ENCODE assay signal across 21 cellular contexts in genomic region chr7:157494506-157495176, GRCh38.
DNase-seq lines count a peak whose midpoint lies in the region; ATAC-seq and TF ChIP-seq lines count a peak whose summit lies in the region.
"Had no signal": no experiment of that assay in that cellular context is flagged by ENCODE, and none has a peak within 500 bp of the region (broad histone marks: within the 10 kb centered on the region; RNA-seq: fewer than 3 reads in every experiment).

No MANE protein-coding gene starts in this region.

- no peak for TF ChIP-seq CTCF in coronary artery (IDR thresholded peaks at IDR 0.05)

- no peak for ATAC-seq in stimulated activated naive CD8-positive, alpha-beta T cell treated with anti-CD3 and anti-CD28 coated beads, Interleukin-15, amount 100 ng/mL, for 72 hours
- ATAC-seq: left lung; naive thymus-derived CD8-positive, alpha-beta T cell; pancreas had no signal

- H3K27ac Mint-ChIP-seq in activated CD4-positive, alpha-beta T cell treated with anti-CD3 and anti-CD28 coated beads, Interleukin-2, amount 10 ng/mL, durations not matched to agents 24 days and 14 days = no peak overlapping the region
- no peak overlapping the region for H3K27ac Mint-ChIP-seq in stimulated activated naive CD8-positive, alpha-beta T cell treated with anti-CD3 and anti-CD28 coated beads, Interleukin-15, amount 100 ng/mL, for 72 hours
- H3K27ac Mint-ChIP-seq: endodermal cell had no signal

- H3K4me1 Mint-ChIP-seq in activated CD4-positive, alpha-beta T cell treated with anti-CD3 and anti-CD28 coated beads, Interleukin-2, amount 10 ng/mL, durations not matched to agents 24 days and 14 days = peaks cover 40% of the 10 kb centered on the region
- H3K4me1 Mint-ChIP-seq in stimulated activated naive CD8-positive, alpha-beta T cell treated with anti-CD3 and anti-CD28 coated beads, Interleukin-15, amount 100 ng/mL, for 72 hours = peaks cover 59% of the 10 kb centered on the region
- H3K4me1 Mint-ChIP-seq: endodermal cell had no signal

- intact Hi-C loops in activated CD4-positive, alpha-beta T cell treated with anti-CD3 and anti-CD28 coated beads, Interleukin-2, amount 10 ng/mL, durations not matched to agents 24 days and 14 days (cut with micrococcal nuclease) = loop anchor here (5.0 to 10.0 kb wide), 2 partner anchors 78 to 190 kb away; no protein-coding TSS in a partner anchor

- no peak overlapping the region for H3K27ac ChIP-seq in coronary artery
- H3K27ac ChIP-seq: breast epithelium, esophagus squamous epithelium, left lung, pancreas, uterus had no signal

- DNase-seq in activated CD4-positive, alpha-beta T cell treated with anti-CD3 and anti-CD28 coated beads, Interleukin-2, amount 10 ng/mL, durations not matched to agents 24 days and 14 days = no peak
- DNase-seq in activated CD4-positive, alpha-beta T cell treated with anti-CD3 and anti-CD28 coated beads, Interleukin-2, amount 50 U/mL, for 4 hours = no peak
- peak; percentile 13 to 17 for DNase-seq in stimulated activated CD4-positive, alpha-beta T cell treated with anti-CD3 and anti-CD28 coated beads, Interleukin-2, amount 100 ng/mL, for 24 hours
- no peak for DNase-seq in stimulated activated CD4-positive, alpha-beta T cell treated with anti-CD3 and anti-CD28 coated beads, Interleukin-4, amount 100 ng/mL, for 1 hour
- DNase-seq in coronary artery (ENCODE audit: low spot score) (peak; percentile 60), AML-193 (lab: John Stamatoyannopoulos, UW) (no peak), LoVo (ENCODE audit: low spot score) (no peak)
- no peak for DNase-seq in stimulated activated naive CD8-positive, alpha-beta T cell treated with anti-CD3 and anti-CD28 coated beads, Interleukin-15, amount 100 ng/mL, for 72 hours
- DNase-seq: activated gamma-delta T cell treated with Interleukin-2 at 50 U/mL for 16 hours; amniotic stem cell; DMS53; endodermal cell; esophagus squamous epithelium; left lung; naive thymus-derived CD8-positive, alpha-beta T cell; NCI-H1092; NCI-H187 treated with DMSO at 0.1 percent for 48 hours; NCI-H526 treated with DMSO at 0.1 percent for 48 hours; pancreas had no signal

- H3K9me3 Mint-ChIP-seq in activated CD4-positive, alpha-beta T cell treated with anti-CD3 and anti-CD28 coated beads, Interleukin-2, amount 10 ng/mL, durations not matched to agents 24 days and 14 days = peaks cover 10% of the 10 kb centered on the region
- H3K9me3 Mint-ChIP-seq in stimulated activated naive CD8-positive, alpha-beta T cell treated with anti-CD3 and anti-CD28 coated beads, Interleukin-15, amount 100 ng/mL, for 72 hours = peaks cover 7 to 8% of the 10 kb centered on the region in 2 donors

- peaks cover 26% of the 10 kb centered on the region for H3K27me3 Mint-ChIP-seq in activated CD4-positive, alpha-beta T cell treated with anti-CD3 and anti-CD28 coated beads, Interleukin-2, amount 10 ng/mL, durations not matched to agents 24 days and 14 days
- H3K27me3 Mint-ChIP-seq in stimulated activated naive CD8-positive, alpha-beta T cell treated with anti-CD3 and anti-CD28 coated beads, Interleukin-15, amount 100 ng/mL, for 72 hours = peaks cover 33% of the 10 kb centered on the region

- no peak overlapping the region for H3K4me3 ChIP-seq in coronary artery
- H3K4me3 ChIP-seq: breast epithelium, esophagus squamous epithelium, left lung, pancreas, uterus had no signal

- H3K36me3 Mint-ChIP-seq in activated CD4-positive, alpha-beta T cell treated with anti-CD3 and anti-CD28 coated beads, Interleukin-2, amount 10 ng/mL, durations not matched to agents 24 days and 14 days (ENCODE audit: low read depth) = peaks cover 10% of the 10 kb centered on the region

- H3K4me3 Mint-ChIP-seq in activated CD4-positive, alpha-beta T cell treated with anti-CD3 and anti-CD28 coated beads, Interleukin-2, amount 10 ng/mL, durations not matched to agents 24 days and 14 days = peak overlapping the region; percentile 20
- H3K4me3 Mint-ChIP-seq in stimulated activated naive CD8-positive, alpha-beta T cell treated with anti-CD3 and anti-CD28 coated beads, Interleukin-15, amount 100 ng/mL, for 72 hours = peak overlapping the region; percentile 29 to 54
- H3K4me3 Mint-ChIP-seq: endodermal cell; naive thymus-derived CD8-positive, alpha-beta T cell had no signal

Comparison
In these comparisons a context has a peak if more than half of its experiments do, and no peak if none do; other contexts are left out.
1. DNase-seq: peak in stimulated activated CD4-positive, alpha-beta T cell treated with anti-CD3 and anti-CD28 coated beads, Interleukin-2, amount 100 ng/mL, for 24 hours (2 of 2) and coronary artery (single experiment); none in activated CD4-positive, alpha-beta T cell treated with anti-CD3 and anti-CD28 coated beads, Interleukin-2, amount 10 ng/mL, durations not matched to agents 24 days and 14 days (single experiment), activated CD4-positive, alpha-beta T cell treated with anti-CD3 and anti-CD28 coated beads, Interleukin-2, amount 50 U/mL, for 4 hours (0 of 2), stimulated activated CD4-positive, alpha-beta T cell treated with anti-CD3 and anti-CD28 coated beads, Interleukin-4, amount 100 ng/mL, for 1 hour (single experiment), stimulated activated naive CD8-positive, alpha-beta T cell treated with anti-CD3 and anti-CD28 coated beads, Interleukin-15, amount 100 ng/mL, for 72 hours (0 of 2), AML-193 (0 of 2) and LoVo (single experiment).